9 cellular contexts compared by ENCODE assay signal in genomic region chr12:119990382-119990874, GRCh38. TPM values are rescaled to one million over a fixed set of nuclear protein-coding genes. Genes with fewer than 3 reads are reported as not detected.
DNase-seq lines count a peak whose midpoint lies in the region; ATAC-seq and TF ChIP-seq lines count a peak whose summit lies in the region.
"Had no signal": no experiment of that assay in that cellular context is flagged by ENCODE, and none has a peak within 500 bp of the region (broad histone marks: within the 10 kb centered on the region; RNA-seq: fewer than 3 reads in every experiment).

No MANE protein-coding gene starts in this region.

- intact Hi-C loops in esophagus squamous epithelium (cut with DNase I), result no loop called here

- H3K36me3 ChIP-seq in esophagus squamous epithelium, result peaks cover 0 to 20% (median 0%) of the 10 kb centered on the region in 3 donors

- 27 to 34% methylated on average over 10 of the region's 12 CpGs for WGBS in esophagus squamous epithelium, 2 donors

- TF ChIP-seq POLR2A in esophagus squamous epithelium (IDR thresholded peaks at IDR 0.05), result no peak

- no peaks in the 10 kb centered on the region for H3K27me3 Mint-ChIP-seq in stimulated activated memory B cell treated with anti-CD40 and anti-IgM and Interleukin-4, amounts not matched to agents 10 μg/mL and 1 μg/mL and 100 μg/mL, for 72 hours

- H3K9me3 ChIP-seq in esophagus squamous epithelium, result no peaks in the 10 kb centered on the region

- H3K4me1 Mint-ChIP-seq in stimulated activated memory B cell treated with anti-CD40 and anti-IgM and Interleukin-4, amounts not matched to agents 10 μg/mL and 1 μg/mL and 100 μg/mL, for 72 hours, result peaks cover 29% of the 10 kb centered on the region

- peak; percentile 30 for DNase-seq in activated CD4-positive, alpha-beta T cell treated with anti-CD3 and anti-CD28 coated beads, Interleukin-2, amount 50 U/mL, for 1 hour
- no peak for DNase-seq in activated CD4-positive, alpha-beta T cell treated with anti-CD3 and anti-CD28 coated beads for 48 hours
- DNase-seq in SIG-M5 (lab: John Stamatoyannopoulos, UW), result peak; percentile 76
- DNase-seq in esophagus squamous epithelium (lab: John Stamatoyannopoulos, UW), result no peak
- no peak for DNase-seq in HCEC 1CT
- no peak for DNase-seq in NCI-H146 (lab: John Stamatoyannopoulos, UW)
- no peak for DNase-seq in HPDE6-E6E7 (ENCODE audit: extremely low spot score)
- DNase-seq: NCI-H2171 had no signal

- H3K4me3 Mint-ChIP-seq in stimulated activated memory B cell treated with anti-CD40 and anti-IgM and Interleukin-4, amounts not matched to agents 10 μg/mL and 1 μg/mL and 100 μg/mL, for 72 hours, result peak overlapping the region; percentile 88

- peaks cover 19% of the 10 kb centered on the region for H3K36me3 Mint-ChIP-seq in stimulated activated memory B cell treated with anti-CD40 and anti-IgM and Interleukin-4, amounts not matched to agents 10 μg/mL and 1 μg/mL and 100 μg/mL, for 72 hours

- no peak for TF ChIP-seq CTCF in esophagus squamous epithelium (IDR thresholded peaks at IDR 0.05)

- H3K27me3 ChIP-seq in esophagus squamous epithelium, result peaks cover 0 to 51% (median 0%) of the 10 kb centered on the region in 4 donors

- peak overlapping the region; percentile 58 for H3K27ac Mint-ChIP-seq in stimulated activated memory B cell treated with anti-CD40 and anti-IgM and Interleukin-4, amounts not matched to agents 10 μg/mL and 1 μg/mL and 100 μg/mL, for 72 hours

- peak; percentile 11 for ATAC-seq in stimulated activated memory B cell treated with anti-CD40 and anti-IgM and Interleukin-4, amounts not matched to agents 10 μg/mL and 1 μg/mL and 100 μg/mL, for 72 hours

- H3K4me1 ChIP-seq in esophagus squamous epithelium, result peaks cover 10 to 27% (median 19%) of the 10 kb centered on the region in 3 donors

- peak overlapping the region in 3 of 4 donors; percentile 69 to 94 (median 77) for H3K27ac ChIP-seq in esophagus squamous epithelium

- H3K4me3 ChIP-seq in esophagus squamous epithelium, result peak overlapping the region; percentile 55 to 76 (median 73)

- H3K9me3 Mint-ChIP-seq in stimulated activated memory B cell treated with anti-CD40 and anti-IgM and Interleukin-4, amounts not matched to agents 10 μg/mL and 1 μg/mL and 100 μg/mL, for 72 hours, result no peaks in the 10 kb centered on the region

RNA-seq across cellular contexts. Expression of gene BICDL1, which starts 1.4 kb away (rescaled TPM):
- 10 to 100 TPM; 19.7 to 66.7 (median 44.1) TPM for total RNA-seq in esophagus squamous epithelium

Comparison
In these comparisons a context has a peak if more than half of its experiments do, and no peak if none do; other contexts are left out.
1. DNase-seq: peak in activated CD4-positive, alpha-beta T cell treated with anti-CD3 and anti-CD28 coated beads, Interleukin-2, amount 50 U/mL, for 1 hour (single experiment) and SIG-M5 (single experiment); none in activated CD4-positive, alpha-beta T cell treated with anti-CD3 and anti-CD28 coated beads for 48 hours (single experiment), esophagus squamous epithelium (single experiment), HCEC 1CT (single experiment), NCI-H146 (single experiment) and HPDE6-E6E7 (single experiment).